Comparison of ENCODE assay signal across 2 cellular contexts in the genomic region with DNA sequence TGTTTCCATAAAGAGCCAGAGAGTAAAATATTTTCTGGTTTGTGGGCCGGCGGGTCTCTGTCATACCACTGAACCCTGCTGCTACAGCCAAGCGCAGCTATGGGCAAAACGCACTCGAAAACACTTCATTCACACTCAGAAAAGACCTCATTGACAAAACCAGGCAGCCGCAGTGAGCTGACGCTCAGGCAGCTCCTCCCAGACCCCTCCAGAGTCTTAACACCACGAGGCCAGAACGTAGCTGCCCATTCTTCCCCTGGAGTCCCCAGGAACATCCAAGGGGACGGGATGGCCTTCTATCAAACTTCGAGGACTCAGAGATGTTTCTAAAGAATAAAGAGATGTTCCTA.
TF ChIP-seq lines count a peak whose summit lies in the region.

No MANE protein-coding gene starts in this region.

TF ChIP-seq in SK-N-SH, 30 proteins besides CTCF, POLR2A, EP300 and RAD21 (continued from another document):
- TF ChIP-seq, protein P1, sequence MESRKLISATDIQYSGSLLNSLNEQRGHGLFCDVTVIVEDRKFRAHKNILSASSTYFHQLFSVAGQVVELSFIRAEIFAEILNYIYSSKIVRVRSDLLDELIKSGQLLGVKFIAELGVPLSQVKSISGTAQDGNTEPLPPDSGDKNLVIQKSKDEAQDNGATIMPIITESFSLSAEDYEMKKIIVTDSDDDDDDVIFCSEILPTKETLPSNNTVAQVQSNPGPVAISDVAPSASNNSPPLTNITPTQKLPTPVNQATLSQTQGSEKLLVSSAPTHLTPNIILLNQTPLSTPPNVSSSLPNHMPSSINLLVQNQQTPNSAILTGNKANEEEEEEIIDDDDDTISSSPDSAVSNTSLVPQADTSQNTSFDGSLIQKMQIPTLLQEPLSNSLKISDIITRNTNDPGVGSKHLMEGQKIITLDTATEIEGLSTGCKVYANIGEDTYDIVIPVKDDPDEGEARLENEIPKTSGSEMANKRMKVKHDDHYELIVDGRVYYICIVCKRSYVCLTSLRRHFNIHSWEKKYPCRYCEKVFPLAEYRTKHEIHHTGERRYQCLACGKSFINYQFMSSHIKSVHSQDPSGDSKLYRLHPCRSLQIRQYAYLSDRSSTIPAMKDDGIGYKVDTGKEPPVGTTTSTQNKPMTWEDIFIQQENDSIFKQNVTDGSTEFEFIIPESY (IDR thresholded peaks at IDR 0.05; ENCODE audit: borderline replicate concordance, low read depth) = no peak
- TF ChIP-seq GABPA (IDR thresholded peaks at IDR 0.05; ENCODE audit: low read depth) = no peak
- no peak for TF ChIP-seq RXRA (IDR thresholded peaks at IDR 0.05; ENCODE audit: borderline replicate concordance, low read depth)
- TF ChIP-seq, protein P2, sequence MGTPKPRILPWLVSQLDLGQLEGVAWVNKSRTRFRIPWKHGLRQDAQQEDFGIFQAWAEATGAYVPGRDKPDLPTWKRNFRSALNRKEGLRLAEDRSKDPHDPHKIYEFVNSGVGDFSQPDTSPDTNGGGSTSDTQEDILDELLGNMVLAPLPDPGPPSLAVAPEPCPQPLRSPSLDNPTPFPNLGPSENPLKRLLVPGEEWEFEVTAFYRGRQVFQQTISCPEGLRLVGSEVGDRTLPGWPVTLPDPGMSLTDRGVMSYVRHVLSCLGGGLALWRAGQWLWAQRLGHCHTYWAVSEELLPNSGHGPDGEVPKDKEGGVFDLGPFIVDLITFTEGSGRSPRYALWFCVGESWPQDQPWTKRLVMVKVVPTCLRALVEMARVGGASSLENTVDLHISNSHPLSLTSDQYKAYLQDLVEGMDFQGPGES (IDR thresholded peaks at IDR 0.05; ENCODE audit: low read depth, low read length) = no peak
- no peak for TF ChIP-seq FOSL2 (IDR thresholded peaks at IDR 0.05; ENCODE audit: borderline replicate concordance, low read depth)
- TF ChIP-seq, protein P3, sequence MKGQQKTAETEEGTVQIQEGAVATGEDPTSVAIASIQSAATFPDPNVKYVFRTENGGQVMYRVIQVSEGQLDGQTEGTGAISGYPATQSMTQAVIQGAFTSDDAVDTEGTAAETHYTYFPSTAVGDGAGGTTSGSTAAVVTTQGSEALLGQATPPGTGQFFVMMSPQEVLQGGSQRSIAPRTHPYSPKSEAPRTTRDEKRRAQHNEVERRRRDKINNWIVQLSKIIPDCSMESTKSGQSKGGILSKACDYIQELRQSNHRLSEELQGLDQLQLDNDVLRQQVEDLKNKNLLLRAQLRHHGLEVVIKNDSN (IDR thresholded peaks at IDR 0.05; ENCODE audit: borderline replicate concordance, low read depth) = no peak
- no peak for TF ChIP-seq GATA2 (CRISPR knock-in tag; IDR thresholded peaks at IDR 0.05)
- no peak for TF ChIP-seq NFIC (IDR thresholded peaks at IDR 0.05; ENCODE audit: borderline replicate concordance)
- TF ChIP-seq RFX5 (IDR thresholded peaks at IDR 0.05; ENCODE audit: low read length) = no peak
- TF ChIP-seq CHD2 (IDR thresholded peaks at IDR 0.05; ENCODE audit: low read length, partially characterized antibody) = no peak
- TF ChIP-seq EZH2phosphoT487 (IDR thresholded peaks at IDR 0.05; ENCODE audit: borderline replicate concordance, low read depth) = no peak
- no peak for TF ChIP-seq TAF1 (IDR thresholded peaks at IDR 0.05; ENCODE audit: borderline replicate concordance, low read depth, low read length)
- TF ChIP-seq ELF1 (IDR thresholded peaks at IDR 0.05) = no peak
- TF ChIP-seq, protein P4, sequence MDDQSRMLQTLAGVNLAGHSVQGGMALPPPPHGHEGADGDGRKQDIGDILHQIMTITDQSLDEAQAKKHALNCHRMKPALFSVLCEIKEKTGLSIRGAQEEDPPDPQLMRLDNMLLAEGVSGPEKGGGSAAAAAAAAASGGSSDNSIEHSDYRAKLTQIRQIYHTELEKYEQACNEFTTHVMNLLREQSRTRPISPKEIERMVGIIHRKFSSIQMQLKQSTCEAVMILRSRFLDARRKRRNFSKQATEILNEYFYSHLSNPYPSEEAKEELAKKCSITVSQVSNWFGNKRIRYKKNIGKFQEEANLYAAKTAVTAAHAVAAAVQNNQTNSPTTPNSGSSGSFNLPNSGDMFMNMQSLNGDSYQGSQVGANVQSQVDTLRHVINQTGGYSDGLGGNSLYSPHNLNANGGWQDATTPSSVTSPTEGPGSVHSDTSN (IDR thresholded peaks at IDR 0.05) = no peak
- TF ChIP-seq MEF2A (IDR thresholded peaks at IDR 0.05; ENCODE audit: borderline replicate concordance, low read depth) = no peak
- no peak for TF ChIP-seq NRF1 (IDR thresholded peaks at IDR 0.05; ENCODE audit: low read depth, low read length)
- no peak for TF ChIP-seq MXI1 (IDR thresholded peaks at IDR 0.05; ENCODE audit: low read depth, low read length)
- TF ChIP-seq, protein P5, sequence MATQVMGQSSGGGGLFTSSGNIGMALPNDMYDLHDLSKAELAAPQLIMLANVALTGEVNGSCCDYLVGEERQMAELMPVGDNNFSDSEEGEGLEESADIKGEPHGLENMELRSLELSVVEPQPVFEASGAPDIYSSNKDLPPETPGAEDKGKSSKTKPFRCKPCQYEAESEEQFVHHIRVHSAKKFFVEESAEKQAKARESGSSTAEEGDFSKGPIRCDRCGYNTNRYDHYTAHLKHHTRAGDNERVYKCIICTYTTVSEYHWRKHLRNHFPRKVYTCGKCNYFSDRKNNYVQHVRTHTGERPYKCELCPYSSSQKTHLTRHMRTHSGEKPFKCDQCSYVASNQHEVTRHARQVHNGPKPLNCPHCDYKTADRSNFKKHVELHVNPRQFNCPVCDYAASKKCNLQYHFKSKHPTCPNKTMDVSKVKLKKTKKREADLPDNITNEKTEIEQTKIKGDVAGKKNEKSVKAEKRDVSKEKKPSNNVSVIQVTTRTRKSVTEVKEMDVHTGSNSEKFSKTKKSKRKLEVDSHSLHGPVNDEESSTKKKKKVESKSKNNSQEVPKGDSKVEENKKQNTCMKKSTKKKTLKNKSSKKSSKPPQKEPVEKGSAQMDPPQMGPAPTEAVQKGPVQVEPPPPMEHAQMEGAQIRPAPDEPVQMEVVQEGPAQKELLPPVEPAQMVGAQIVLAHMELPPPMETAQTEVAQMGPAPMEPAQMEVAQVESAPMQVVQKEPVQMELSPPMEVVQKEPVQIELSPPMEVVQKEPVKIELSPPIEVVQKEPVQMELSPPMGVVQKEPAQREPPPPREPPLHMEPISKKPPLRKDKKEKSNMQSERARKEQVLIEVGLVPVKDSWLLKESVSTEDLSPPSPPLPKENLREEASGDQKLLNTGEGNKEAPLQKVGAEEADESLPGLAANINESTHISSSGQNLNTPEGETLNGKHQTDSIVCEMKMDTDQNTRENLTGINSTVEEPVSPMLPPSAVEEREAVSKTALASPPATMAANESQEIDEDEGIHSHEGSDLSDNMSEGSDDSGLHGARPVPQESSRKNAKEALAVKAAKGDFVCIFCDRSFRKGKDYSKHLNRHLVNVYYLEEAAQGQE (IDR thresholded peaks at IDR 0.05; ENCODE audit: low read depth, low read length) = no peak

TF ChIP-seq in SK-N-SH treated with all-trans-retinoic acid at 6 μM for 48 hours, 23 proteins besides CTCF, POLR2A, EP300 and RAD21 (continued from another document):
- TF ChIP-seq, protein P6, sequence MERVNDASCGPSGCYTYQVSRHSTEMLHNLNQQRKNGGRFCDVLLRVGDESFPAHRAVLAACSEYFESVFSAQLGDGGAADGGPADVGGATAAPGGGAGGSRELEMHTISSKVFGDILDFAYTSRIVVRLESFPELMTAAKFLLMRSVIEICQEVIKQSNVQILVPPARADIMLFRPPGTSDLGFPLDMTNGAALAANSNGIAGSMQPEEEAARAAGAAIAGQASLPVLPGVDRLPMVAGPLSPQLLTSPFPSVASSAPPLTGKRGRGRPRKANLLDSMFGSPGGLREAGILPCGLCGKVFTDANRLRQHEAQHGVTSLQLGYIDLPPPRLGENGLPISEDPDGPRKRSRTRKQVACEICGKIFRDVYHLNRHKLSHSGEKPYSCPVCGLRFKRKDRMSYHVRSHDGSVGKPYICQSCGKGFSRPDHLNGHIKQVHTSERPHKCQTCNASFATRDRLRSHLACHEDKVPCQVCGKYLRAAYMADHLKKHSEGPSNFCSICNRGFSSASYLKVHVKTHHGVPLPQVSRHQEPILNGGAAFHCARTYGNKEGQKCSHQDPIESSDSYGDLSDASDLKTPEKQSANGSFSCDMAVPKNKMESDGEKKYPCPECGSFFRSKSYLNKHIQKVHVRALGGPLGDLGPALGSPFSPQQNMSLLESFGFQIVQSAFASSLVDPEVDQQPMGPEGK (CRISPR knock-in tag; IDR thresholded peaks at IDR 0.05; ENCODE audit: borderline replicate concordance) = no peak
- TF ChIP-seq ZFP3 (CRISPR knock-in tag; IDR thresholded peaks at IDR 0.05) (no peak), GLIS3 (CRISPR knock-in tag; IDR thresholded peaks at IDR 0.05) (no peak)
